Comparison of ENCODE assay signal across 13 cellular contexts in genomic region chr12:63306476-63306875, GRCh38.
A peak's percentile ranks its signal among the peaks of the same experiment; 100 is the strongest.
DNase-seq lines count a peak whose midpoint lies in the region; ATAC-seq and TF ChIP-seq lines count a peak whose summit lies in the region.
"Had no signal": no experiment of that assay in that cellular context is flagged by ENCODE, and none has a peak within 500 bp of the region (broad histone marks: within the 10 kb centered on the region; RNA-seq: fewer than 3 reads in every experiment).

No MANE protein-coding gene starts in this region.

- TF ChIP-seq CTCF in fibroblast of the aortic adventitia (IDR thresholded peaks at IDR 0.05; ENCODE audit: insufficient read depth, low read length) (no peak), uterus (IDR thresholded peaks at IDR 0.05) (no peak)

- no peaks in the 10 kb centered on the region for H3K36me3 ChIP-seq in uterus

- no peaks in the 10 kb centered on the region for H3K27me3 ChIP-seq in uterus

- TF ChIP-seq POLR2A in uterus (IDR thresholded peaks at IDR 0.05): no peak

- peaks cover 0 to 8% of the 10 kb centered on the region in 2 donors for H3K4me1 ChIP-seq in uterus
- H3K4me1 ChIP-seq: parathyroid adenoma had no signal

- DNase-seq in fibroblast of the aortic adventitia (ENCODE audit: low read depth) (peak; percentile 6), MV-4-11 (lab: John Stamatoyannopoulos, UW) (no peak), AG08396 (ENCODE audit: low spot score) (no peak), uterus (no peak), activated gamma-delta T cell treated with Interleukin-2 at 50 U/mL for 16 hours (no peak)
- DNase-seq: AML-193, DMS153, NCI-H2107 had no signal

- no peak overlapping the region for H3K4me3 ChIP-seq in fibroblast of the aortic adventitia (ENCODE audit: low read depth, low read length)
- H3K4me3 ChIP-seq in uterus: no peak overlapping the region

- H3K27ac ChIP-seq in uterus: peak overlapping the region in 1 of 2 donors; percentile 51
- H3K27ac ChIP-seq: epithelial cell of prostate, parathyroid adenoma had no signal

- intact Hi-C loops in uterus (cut with DNase I; ENCODE audit: low total_unique reads): no loop called here

- ATAC-seq in GM18868 (IDR thresholded peaks at IDR 0.05; ENCODE audit: unreplicated experiment): peak; percentile 34
- ATAC-seq in GM21619 (IDR thresholded peaks at IDR 0.05; ENCODE audit: unreplicated experiment): peak; percentile 53
- ATAC-seq in HG03354 (IDR thresholded peaks at IDR 0.05; ENCODE audit: poor library complexity, severe bottlenecking, unreplicated experiment): peak; percentile 46

- H3K9me3 ChIP-seq in uterus: no peaks in the 10 kb centered on the region
